8 cellular contexts compared by ENCODE assay signal in the genomic region with DNA sequence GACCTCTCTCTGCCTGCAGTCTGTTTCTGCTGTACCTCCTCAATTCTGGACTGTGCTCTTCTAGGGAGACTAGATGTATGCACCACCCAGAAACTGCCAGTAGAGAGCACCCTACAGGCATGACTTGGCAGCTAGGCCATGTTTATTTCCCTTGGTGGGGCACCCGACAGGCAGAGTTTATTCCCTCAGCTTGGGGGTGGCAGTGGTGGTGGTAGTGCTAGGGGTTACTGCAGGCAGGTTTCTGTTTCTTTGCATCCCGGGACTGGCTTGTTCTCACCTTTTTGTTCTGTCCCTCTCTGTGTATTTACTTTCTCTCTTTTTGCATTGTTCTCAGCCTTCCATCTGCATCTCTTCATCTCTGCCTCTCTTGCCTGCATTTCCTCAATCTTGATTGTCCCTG. TPM values are rescaled to one million over a fixed set of nuclear protein-coding genes. Genes with fewer than 3 reads are reported as not detected.
DNase-seq lines count a peak whose midpoint lies in the region; ATAC-seq and TF ChIP-seq lines count a peak whose summit lies in the region.

No MANE protein-coding gene starts in this region.

- H3K36me3 ChIP-seq in SU-DHL-6 (ENCODE audit: low read length) (no peaks in the 10 kb centered on the region), heart left ventricle (peaks cover 0 to 63% (median 33%) of the 10 kb centered on the region in 9 donors), prostate gland (no peaks in the 10 kb centered on the region)

- H3K4me3 ChIP-seq in SU-DHL-6 (ENCODE audit: insufficient read depth, low read length, poor library complexity, severe bottlenecking) = no peak overlapping the region
- no peak overlapping the region for H3K4me3 ChIP-seq in heart left ventricle
- no peak overlapping the region for H3K4me3 ChIP-seq in prostate gland

- no peak overlapping the region for H3K4me2 ChIP-seq in SU-DHL-6 (ENCODE audit: low read depth, low read length, poor library complexity, severe bottlenecking)

- intact Hi-C loops in heart left ventricle (cut with DNase I) = loop anchor here in 3 of 10 donors (2.0 to 10.0 kb wide), 2 partner anchors 72 to 208 kb away; a partner anchor contains a TSS
- intact Hi-C loops in prostate gland (cut with DNase I) = no loop called here

- TF ChIP-seq CTCF in SU-DHL-6 (IDR thresholded peaks at IDR 0.05; ENCODE audit: insufficient read depth, low read length, poor library complexity, severe bottlenecking) (peak; percentile 64), heart left ventricle (IDR thresholded peaks at IDR 0.05) (peak; percentile 47 to 79 (median 62)), prostate gland (IDR thresholded peaks at IDR 0.05) (peak in 3 of 4 experiments; percentile 29 to 63 (median 61))

- TF ChIP-seq POLR2A in heart left ventricle (IDR thresholded peaks at IDR 0.05) (no peak), prostate gland (IDR thresholded peaks at IDR 0.05) (no peak)

- H3K4me1 ChIP-seq in heart left ventricle (peaks cover 0 to 19% (median 14%) of the 10 kb centered on the region in 12 donors), prostate gland (replicated peaks) (no peaks in the 10 kb centered on the region)

- ATAC-seq in heart left ventricle = peak; percentile 65 to 81 (median 77)
- no peak for ATAC-seq in HG02571 (IDR thresholded peaks at IDR 0.05; ENCODE audit: unreplicated experiment)

- H3K9me3 ChIP-seq in SU-DHL-6 (ENCODE audit: insufficient read depth, low read length) (no peaks in the 10 kb centered on the region), heart left ventricle (no peaks in the 10 kb centered on the region), prostate gland (no peaks in the 10 kb centered on the region)

- no peaks in the 10 kb centered on the region for H3F3A ChIP-seq in SU-DHL-6 (ENCODE audit: insufficient read depth)

- no peaks in the 10 kb centered on the region for H4K20me1 ChIP-seq in SU-DHL-6 (ENCODE audit: low read depth, low read length)

- H3K27ac ChIP-seq in SU-DHL-6 (ENCODE audit: low read depth, low read length) (no peak overlapping the region), heart left ventricle (peak overlapping the region in 7 of 12 donors; percentile 4 to 55 (median 42)), prostate gland (no peak overlapping the region)

- peak; percentile 51 for DNase-seq in NCI-H2171 treated with DMSO at 0.1 percent for 48 hours (lab: John Stamatoyannopoulos, UW)
- DNase-seq in NCI-H2171 (lab: John Stamatoyannopoulos, UW) = no peak
- peak; percentile 65 for DNase-seq in KBM-7
- DNase-seq in amniotic epithelial cell (ENCODE audit: low read depth) = peak; percentile 65
- peak; percentile 40 to 65 (median 63) for DNase-seq in heart left ventricle
- peak; percentile 32 for DNase-seq in prostate gland (ENCODE audit: low spot score)

- H3K9me2 ChIP-seq in SU-DHL-6 (replicated peaks; ENCODE audit: insufficient read depth, low read length) = no peaks in the 10 kb centered on the region

- H3K27me3 ChIP-seq in SU-DHL-6 (ENCODE audit: low read length) = no peaks in the 10 kb centered on the region
- no peaks in the 10 kb centered on the region for H3K27me3 ChIP-seq in heart left ventricle
- H3K27me3 ChIP-seq in prostate gland (replicated peaks; ENCODE audit: insufficient read depth) = no peaks in the 10 kb centered on the region

- no peak overlapping the region for H2AFZ ChIP-seq in SU-DHL-6 (ENCODE audit: low read depth, low read length, severe bottlenecking)

- WGBS in heart left ventricle, 4 donors = 10 to 21% (median 12%) methylated on average over 2 of the region's 2 CpGs
- 6% methylated on average over 2 of the region's 2 CpGs for WGBS in prostate gland

- in situ Hi-C loops in KBM-7 (cut with MboI; ENCODE audit: low pct_unique_long_range_greater_than_20kb, low sequenced_read_pairs) = no loop called here

- H3K79me2 ChIP-seq in SU-DHL-6 (ENCODE audit: insufficient read depth, low read length) = no peaks in the 10 kb centered on the region

- no peak overlapping the region for H3K9ac ChIP-seq in SU-DHL-6 (ENCODE audit: low read length)

RNA-seq across cellular contexts. Expression of a gene that starts 13.6 kb away (rescaled TPM):
- total RNA-seq in heart left ventricle (10 to 100 TPM; 12.7 to 25.5 (median 20.9) TPM), prostate gland (10 to 100 TPM; 13.9 to 31.1 TPM)
- polyA plus RNA-seq in heart left ventricle = 10 to 100 TPM; 12.0 to 21.1 TPM

RNA-seq across cellular contexts. Expression of a gene that starts 31.5 kb away (rescaled TPM):
- under 1 TPM; 0.23 to 0.78 (median 0.48) TPM for total RNA-seq in heart left ventricle
- under 1 TPM; 0.17 to 0.30 TPM for polyA plus RNA-seq in heart left ventricle
- 1 to 10 TPM in 1 of 2 donors, under 1 TPM in 1; 0.23 to 10.0 TPM for total RNA-seq in prostate gland

Comparison
In these comparisons a context has a peak if more than half of its experiments do, and no peak if none do; other contexts are left out.
1. H3K27ac ChIP-seq: peak in heart left ventricle (7 of 12); none in SU-DHL-6 (single experiment) and prostate gland (0 of 2).
2. Peak in every context shown above with its lines, with median percentiles within 50 percentile points of each other: CTCF ChIP-seq.